ENCODE assay signal across 8 cellular contexts in the genomic region with DNA sequence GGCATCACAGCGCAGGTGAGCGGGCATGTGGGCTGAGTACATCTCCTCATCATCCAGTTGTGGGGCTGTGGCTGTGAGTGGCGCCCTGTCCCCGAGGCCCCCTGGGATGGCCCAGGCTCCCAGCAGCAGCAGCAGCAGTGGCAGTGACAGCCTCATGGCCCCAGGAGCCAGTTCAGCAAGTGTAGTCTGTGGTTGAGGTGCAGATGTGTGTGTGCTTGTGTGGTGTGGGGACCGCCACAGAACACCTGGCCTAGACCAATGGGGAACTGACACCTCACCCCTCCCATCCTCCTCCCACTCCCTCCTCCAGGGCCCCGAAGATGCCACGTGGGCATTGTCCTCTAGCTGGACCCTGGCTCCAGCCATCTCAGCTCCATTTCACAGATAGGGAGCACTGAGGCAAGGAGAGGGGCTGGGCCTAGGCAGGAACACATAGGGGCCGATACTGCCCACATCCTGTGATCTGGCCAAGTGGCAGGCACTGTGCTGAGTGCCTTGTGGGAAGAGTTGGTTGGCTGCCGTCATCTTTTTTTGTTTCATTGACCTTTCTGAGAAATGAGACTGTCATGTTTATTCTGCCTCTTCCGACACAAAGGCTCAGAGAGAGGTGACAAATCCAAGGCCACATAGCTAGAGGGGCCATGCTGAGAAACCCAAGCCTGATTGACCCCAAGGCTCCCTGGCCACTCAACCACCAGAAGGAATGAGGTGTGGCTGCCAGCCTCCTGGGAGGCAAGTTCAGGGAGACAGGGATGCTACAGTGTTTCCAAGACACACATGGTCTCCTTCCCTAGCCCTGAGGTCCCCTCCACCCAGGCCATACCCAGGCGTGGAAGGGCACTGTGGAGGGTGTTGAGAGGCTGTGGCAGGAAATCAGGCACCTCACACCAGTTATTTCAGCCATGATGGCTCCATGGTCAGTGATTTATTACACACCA. TPM values are rescaled to one million over a fixed set of nuclear protein-coding genes. Genes with fewer than 3 reads are reported as not detected.
DNase-seq lines count a peak whose midpoint lies in the region; ATAC-seq and FAIRE-seq lines count a peak whose summit lies in the region.

Gene MZB1, minus strand, starts transcription at position 213 of the 938 bp plus-strand sequence. Its CDS starts 57 bp downstream, at position 156.

- CTCF ChIA-PET in CD4-positive, alpha-beta memory T cell (lab: Charles Lee; ENCODE audit: partially characterized antibody) = interaction anchor here (0.6 to 4.1 kb wide), 3 partner anchors 13 to 124 kb away, joined by 3 to 25 read pairs (median 5); partner anchors contain the start of gene SPATA24

- peak; percentile 68 to 79 (median 74) for DNase-seq in CD4-positive, alpha-beta memory T cell
- peak; percentile 34 for DNase-seq in activated T-cell treated with anti-CD3 and anti-CD28 coated beads for 4 hours
- DNase-seq in posterior vena cava (ENCODE audit: low spot score) = peak; percentile 75
- no peak for DNase-seq in NCI-H526 (lab: John Stamatoyannopoulos, UW)
- DNase-seq in HTR-8/SVneo (ENCODE audit: insufficient read length, low spot score) = no peak
- no peak for DNase-seq in inferior parietal cortex (ENCODE audit: extremely low spot score)

- H3K4me1 Mint-ChIP-seq in CD4-positive, alpha-beta memory T cell = peaks cover 34 to 59% (median 45%) of the 10 kb centered on the region in 4 donors

- H3K27me3 ChIP-seq in CD4-positive, alpha-beta memory T cell (ENCODE audit: insufficient read depth, low read length) = no peaks in the 10 kb centered on the region

- H3K27ac ChIP-seq in CD4-positive, alpha-beta memory T cell (ENCODE audit: low read depth, low read length) = peak within 1 kb of the TSS; percentile 44

- POLR2A ChIA-PET in CD4-positive, alpha-beta memory T cell (lab: Charles Lee; ENCODE audit: partially characterized antibody) = interaction anchor here (0.7 to 7.2 kb wide), 5 partner anchors 12 to 174 kb away, joined by 3 to 49 read pairs (median 12); partner anchors contain the start of genes MATR3, PAIP2 and SPATA24

- intact Hi-C loops in CD4-positive, alpha-beta memory T cell (cut with micrococcal nuclease) = loop anchor here (5.0 kb wide), 1 partner anchor 118 kb away; no protein-coding TSS in a partner anchor
- intact Hi-C loops in posterior vena cava (cut with DNase I) = no loop called here

- peaks cover 53% of the 10 kb centered on the region for H3K4me1 ChIP-seq in CD4-positive, alpha-beta memory T cell (ENCODE audit: insufficient read depth, low read length)

- H3K27me3 Mint-ChIP-seq in CD4-positive, alpha-beta memory T cell = no peaks in the 10 kb centered on the region

- H3K36me3 Mint-ChIP-seq in CD4-positive, alpha-beta memory T cell = no peaks in the 10 kb centered on the region

- no peaks in the 10 kb centered on the region for H3K36me3 ChIP-seq in CD4-positive, alpha-beta memory T cell (ENCODE audit: insufficient read depth, low read length)

- peak within 1 kb of the TSS; percentile 73 to 96 (median 92) for H3K27ac Mint-ChIP-seq in CD4-positive, alpha-beta memory T cell

- H3K9me3 ChIP-seq in CD4-positive, alpha-beta memory T cell (ENCODE audit: control insufficient read depth in 1 of 2, low read length in 2 of 2) = no peaks in the 10 kb centered on the region

- H3K9me3 Mint-ChIP-seq in CD4-positive, alpha-beta memory T cell = peaks cover 0 to 2% (median 0%) of the 10 kb centered on the region in 8 donors

- no peak for FAIRE-seq in HTR-8/SVneo (lab: Jason Lieb, UNC)

- H3K4me3 ChIP-seq in CD4-positive, alpha-beta memory T cell (ENCODE audit: low read length in 2 of 2) = no peak within 1 kb of the TSS

- ATAC-seq in GM19452 (IDR thresholded peaks at IDR 0.05; ENCODE audit: unreplicated experiment) (peak; percentile 42), HG03457 (IDR thresholded peaks at IDR 0.05; ENCODE audit: unreplicated experiment) (peak; percentile 26)

- peak within 1 kb of the TSS in 5 of 8 donors; percentile 34 to 84 (median 72) for H3K4me3 Mint-ChIP-seq in CD4-positive, alpha-beta memory T cell

RNA-seq across cellular contexts. Expression of gene MZB1, which starts in this region (rescaled TPM):
- 1 to 10 TPM in 1 of 2 experiments, under 1 TPM in 1; 0.93 to 1.1 TPM for total RNA-seq in CD4-positive, alpha-beta memory T cell
- 1 to 10 TPM in 1 of 2 donors, under 1 TPM in 1; 0.84 to 8.2 TPM for polyA plus RNA-seq in CD4-positive, alpha-beta memory T cell
- total RNA-seq in posterior vena cava = 1 to 10 TPM; 1.0 TPM

Comparison
In these comparisons a context has a peak if more than half of its experiments do, and no peak if none do; other contexts are left out.
1. DNase-seq: peak in CD4-positive, alpha-beta memory T cell (5 of 5), activated T-cell treated with anti-CD3 and anti-CD28 coated beads for 4 hours (single experiment) and posterior vena cava (single experiment); none in NCI-H526 (0 of 2), HTR-8/SVneo (single experiment) and inferior parietal cortex (single experiment).